12 cellular contexts compared by ENCODE assay signal in the genomic region with DNA sequence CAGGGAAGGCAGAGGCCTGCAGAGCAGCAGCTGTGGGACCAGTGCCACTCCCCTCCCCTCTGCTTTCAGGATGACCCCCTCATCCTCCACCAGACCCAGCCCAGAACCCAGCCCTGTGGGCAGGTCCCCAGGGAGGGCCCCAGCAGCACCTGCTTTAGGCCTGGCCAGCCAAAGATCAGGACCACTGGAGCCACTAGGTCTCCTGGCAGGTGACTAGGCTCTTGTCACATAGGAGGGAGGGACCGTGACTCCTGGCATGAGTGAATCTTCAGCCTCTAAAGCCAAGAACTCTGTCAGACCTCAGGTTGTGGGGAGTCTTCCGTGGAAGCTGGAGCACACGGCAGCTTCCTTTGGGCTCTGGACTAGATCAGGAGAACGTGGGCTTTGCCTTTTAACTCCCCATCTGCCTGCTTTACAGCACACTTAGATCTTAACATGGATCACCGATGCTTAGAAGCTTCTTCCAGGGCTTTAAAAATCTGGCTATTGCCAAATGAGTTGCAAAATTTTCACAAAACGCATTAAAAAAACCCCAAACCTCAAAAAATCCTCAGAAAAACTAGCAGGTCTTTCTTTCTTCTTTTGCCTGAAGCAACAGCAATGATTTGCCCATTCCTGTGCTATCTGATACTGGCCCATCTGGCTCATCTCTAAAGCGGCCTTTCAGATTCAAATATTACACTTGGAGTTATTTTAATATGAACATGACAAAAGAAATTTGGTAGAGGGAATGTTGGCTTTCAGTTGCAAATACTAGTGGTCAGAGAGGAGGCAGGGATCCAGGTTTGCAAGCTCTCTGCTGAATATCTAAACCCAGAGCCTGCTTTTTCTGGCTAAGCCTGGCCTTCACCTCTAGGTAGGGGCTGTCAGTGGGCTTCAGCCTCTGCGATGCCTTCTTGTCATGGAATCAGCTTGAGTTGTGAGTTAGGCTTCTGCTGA.
A peak's percentile ranks its signal among the peaks of the same experiment; 100 is the strongest.
DNase-seq lines count a peak whose midpoint lies in the region; ATAC-seq and TF ChIP-seq lines count a peak whose summit lies in the region.
"Had no signal": no experiment of that assay in that cellular context is flagged by ENCODE, and none has a peak within 500 bp of the region (broad histone marks: within the 10 kb centered on the region; RNA-seq: fewer than 3 reads in every experiment).

No MANE protein-coding gene starts in this region.

- TF ChIP-seq RAD21 in SK-N-SH (IDR thresholded peaks at IDR 0.05; ENCODE audit: low read length), result no peak

- H3K36me3 ChIP-seq in SK-N-SH (replicated peaks in 1 of 2; ENCODE audit: control insufficient read depth in 1 of 2, insufficient read depth in 2 of 2, low read length in 1 of 2) (peaks cover 3 to 6% of the 10 kb centered on the region in 2 experiments), ovary (no peaks in the 10 kb centered on the region)

- TF ChIP-seq CTCF in SK-N-SH (IDR thresholded peaks at IDR 0.05), result no peak
- no peak for TF ChIP-seq CTCF in fibroblast of mammary gland (conservative IDR thresholded peaks at IDR 0.05; ENCODE audit: control insufficient read depth, insufficient read depth, low read depth, low read length)
- TF ChIP-seq CTCF in ovary (IDR thresholded peaks at IDR 0.05), result no peak

- H2AFZ ChIP-seq in SK-N-SH (ENCODE audit: low read depth), result no peak overlapping the region

- 76% methylated on average over 7 of the region's 8 CpGs for WGBS in SK-N-SH (ENCODE audit: low lambda C conversion rate)
- 35 to 46% (median 45%) methylated on average over 8 of the region's 8 CpGs for WGBS in ovary, 3 donors

- no peak for ATAC-seq in HG03159 (IDR thresholded peaks at IDR 0.05; ENCODE audit: unreplicated experiment)

- H4K20me1 ChIP-seq in SK-N-SH (ENCODE audit: insufficient read depth), result no peaks in the 10 kb centered on the region

- H3K9ac ChIP-seq in SK-N-SH, result no peak overlapping the region

- POLR2A ChIA-PET in SK-N-SH (lab: Yijun Ruan, JAX), result no interaction called here

- no peak for TF ChIP-seq POLR2A in ovary (IDR thresholded peaks at IDR 0.05)

- intact Hi-C loops in ovary (cut with DNase I), result no loop called here

- H3K4me3 ChIP-seq in SK-N-SH (ENCODE audit: low read depth in 2 of 2, low read length in 1 of 2) (no peak overlapping the region), fibroblast of mammary gland (ENCODE audit: control insufficient read depth, low read depth, low read length) (no peak overlapping the region), ovary (no peak overlapping the region)
- H3K4me3 ChIP-seq: lung had no signal

- H3F3A ChIP-seq in SK-N-SH (replicated peaks; ENCODE audit: insufficient read depth), result peaks cover 13% of the 10 kb centered on the region

- no peaks in the 10 kb centered on the region for H3K9me2 ChIP-seq in SK-N-SH

- H3K9me3 ChIP-seq in SK-N-SH (no peaks in the 10 kb centered on the region), ovary (no peaks in the 10 kb centered on the region)

- DNase-seq in GM04503 (ENCODE audit: low read depth), result peak; percentile 75
- no peak for DNase-seq in SK-N-SH
- DNase-seq in fibroblast of mammary gland (ENCODE audit: low read depth), result peak; percentile 52
- no peak for DNase-seq in ovary
- DNase-seq in HUDEP-2 (lab: John Stamatoyannopoulos, UW; ENCODE audit: unreplicated experiment in 76 of 76), result no peak
- no peak for DNase-seq in activated naive CD4-positive, alpha-beta T cell treated with anti-CD3 and anti-CD28 coated beads, Interleukin-2, amount 50 U/mL, for 16 hours
- no peak for DNase-seq in NCI-H748 (lab: John Stamatoyannopoulos, UW; ENCODE audit: unreplicated experiment)
- DNase-seq: activated CD4-positive, alpha-beta T cell treated with anti-CD3 and anti-CD28 coated beads, Interleukin-2, amount 10 ng/mL, durations not matched to agents 7 days and 5 days; activated effector memory CD4-positive, alpha-beta T cell treated with anti-CD3 and anti-CD28 coated beads, Interleukin-2, amount 50 U/mL, for 16 hours; NCI-H2081 had no signal

- H3K27ac ChIP-seq in SK-N-SH (ENCODE audit: low read depth in 2 of 2, low read length in 1 of 2) (peak overlapping the region; percentile 27 to 73; a peak in 3 of 4 replicates), ovary (peak overlapping the region; percentile 10 to 33)

- no peaks in the 10 kb centered on the region for H3K79me2 ChIP-seq in SK-N-SH (ENCODE audit: insufficient read depth)

- peaks cover 7 to 31% of the 10 kb centered on the region in 2 experiments; a peak in 1 of 4 replicates for H3K4me1 ChIP-seq in SK-N-SH (ENCODE audit: control insufficient read depth in 1 of 2, insufficient read depth in 2 of 2, low read depth in 1 of 2, low read length in 1 of 2)
- no peaks in the 10 kb centered on the region for H3K4me1 ChIP-seq in ovary (ENCODE audit: insufficient read depth)

- H3K27me3 ChIP-seq in SK-N-SH (ENCODE audit: insufficient read depth), result no peaks in the 10 kb centered on the region
- no peaks in the 10 kb centered on the region for H3K27me3 ChIP-seq in ovary

- no peak overlapping the region for H3K4me2 ChIP-seq in SK-N-SH

- TF ChIP-seq EP300 in SK-N-SH (IDR thresholded peaks at IDR 0.05; ENCODE audit: borderline replicate concordance in 1 of 2, low read depth in 1 of 2, low read length in 1 of 2) (0 out of 4 replicates have a peak, but pooled peaks of 1 of the 2 experiments have one; percentile 8), ovary (IDR thresholded peaks at IDR 0.05) (no peak)

- CTCF ChIA-PET in SK-N-SH (lab: Yijun Ruan, JAX), result interaction anchor here (0.7 to 3.0 kb wide), 5 partner anchors 11 to 258 kb away, joined by 3 to 10 read pairs (median 3); no protein-coding TSS in a partner anchor

TF ChIP-seq in SK-N-SH, 30 proteins besides CTCF, POLR2A, EP300 and RAD21:
- TF ChIP-seq TCF12 (IDR thresholded peaks at IDR 0.05) (peak; percentile 58; the same call in 1 of the 2 replicates), TAF1 (IDR thresholded peaks at IDR 0.05; ENCODE audit: borderline replicate concordance, low read depth, low read length) (no peak)

Comparison
In these comparisons a context has a peak if more than half of its experiments do, and no peak if none do; other contexts are left out.
1. DNase-seq: peak in GM04503 (single experiment) and fibroblast of mammary gland (single experiment); none in SK-N-SH (single experiment), ovary (0 of 5), HUDEP-2 (0 of 76), activated naive CD4-positive, alpha-beta T cell treated with anti-CD3 and anti-CD28 coated beads, Interleukin-2, amount 50 U/mL, for 16 hours (single experiment) and NCI-H748 (single experiment).